2 cellular contexts compared by ENCODE assay signal in genomic region chr17:7548585-7549400, GRCh38.
TF ChIP-seq lines count a peak whose summit lies in the region.

TSS of gene TNFSF12 (plus strand) at chr17:7549058. CDS start at chr17:7549154, 96 bp downstream.

TF ChIP-seq in WTC11, 78 proteins besides CTCF, POLR2A, EP300 and RAD21 (continued from another document):
- TF ChIP-seq HMGXB4 (CRISPR knock-in tag; IDR thresholded peaks at IDR 0.05) (peak; percentile 44; the same call in 1 of the 2 replicates), ZNF396 (CRISPR knock-in tag; IDR thresholded peaks at IDR 0.05; ENCODE audit: borderline replicate concordance) (no peak), TP53 (CRISPR knock-in tag; IDR thresholded peaks at IDR 0.05) (0 out of 2 replicates have a peak, but pooled peaks have one; percentile 17), ZNF232 (CRISPR knock-in tag; IDR thresholded peaks at IDR 0.05) (no peak), NR3C1 (CRISPR knock-in tag; conservative IDR thresholded peaks at IDR 0.05; ENCODE audit: low read depth) (no peak), TEAD4 (CRISPR knock-in tag; IDR thresholded peaks at IDR 0.05) (0 out of 2 replicates have a peak, but pooled peaks have one; percentile 18), ELF4 (CRISPR knock-in tag; IDR thresholded peaks at IDR 0.05; ENCODE audit: low read depth) (no peak), MYBL2 (CRISPR knock-in tag; IDR thresholded peaks at IDR 0.05) (no peak)
- TF ChIP-seq, protein P1, sequence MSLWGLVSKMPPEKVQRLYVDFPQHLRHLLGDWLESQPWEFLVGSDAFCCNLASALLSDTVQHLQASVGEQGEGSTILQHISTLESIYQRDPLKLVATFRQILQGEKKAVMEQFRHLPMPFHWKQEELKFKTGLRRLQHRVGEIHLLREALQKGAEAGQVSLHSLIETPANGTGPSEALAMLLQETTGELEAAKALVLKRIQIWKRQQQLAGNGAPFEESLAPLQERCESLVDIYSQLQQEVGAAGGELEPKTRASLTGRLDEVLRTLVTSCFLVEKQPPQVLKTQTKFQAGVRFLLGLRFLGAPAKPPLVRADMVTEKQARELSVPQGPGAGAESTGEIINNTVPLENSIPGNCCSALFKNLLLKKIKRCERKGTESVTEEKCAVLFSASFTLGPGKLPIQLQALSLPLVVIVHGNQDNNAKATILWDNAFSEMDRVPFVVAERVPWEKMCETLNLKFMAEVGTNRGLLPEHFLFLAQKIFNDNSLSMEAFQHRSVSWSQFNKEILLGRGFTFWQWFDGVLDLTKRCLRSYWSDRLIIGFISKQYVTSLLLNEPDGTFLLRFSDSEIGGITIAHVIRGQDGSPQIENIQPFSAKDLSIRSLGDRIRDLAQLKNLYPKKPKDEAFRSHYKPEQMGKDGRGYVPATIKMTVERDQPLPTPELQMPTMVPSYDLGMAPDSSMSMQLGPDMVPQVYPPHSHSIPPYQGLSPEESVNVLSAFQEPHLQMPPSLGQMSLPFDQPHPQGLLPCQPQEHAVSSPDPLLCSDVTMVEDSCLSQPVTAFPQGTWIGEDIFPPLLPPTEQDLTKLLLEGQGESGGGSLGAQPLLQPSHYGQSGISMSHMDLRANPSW (CRISPR knock-in tag; conservative IDR thresholded peaks at IDR 0.05; ENCODE audit: low read depth): no peak
- TF ChIP-seq, protein P2, sequence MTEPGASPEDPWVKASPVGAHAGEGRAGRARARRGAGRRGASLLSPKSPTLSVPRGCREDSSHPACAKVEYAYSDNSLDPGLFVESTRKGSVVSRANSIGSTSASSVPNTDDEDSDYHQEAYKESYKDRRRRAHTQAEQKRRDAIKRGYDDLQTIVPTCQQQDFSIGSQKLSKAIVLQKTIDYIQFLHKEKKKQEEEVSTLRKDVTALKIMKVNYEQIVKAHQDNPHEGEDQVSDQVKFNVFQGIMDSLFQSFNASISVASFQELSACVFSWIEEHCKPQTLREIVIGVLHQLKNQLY (CRISPR knock-in tag; IDR thresholded peaks at IDR 0.05): no peak

TF ChIP-seq in HepG2, 621 proteins besides CTCF, POLR2A, EP300 and RAD21 (continued from another document and continues in another):
- TF ChIP-seq MAZ (IDR thresholded peaks at IDR 0.05; ENCODE audit: borderline replicate concordance, low read depth, low read length) (no peak), MAZ (CRISPR knock-in tag; IDR thresholded peaks at IDR 0.05; ENCODE audit: low read depth) (peak; percentile 70; the same call in 1 of the 2 replicates), ATM (IDR thresholded peaks at IDR 0.05; ENCODE audit: borderline replicate concordance) (no peak), KMT2A (CRISPR knock-in tag; IDR thresholded peaks at IDR 0.05) (no peak), SPEN (CRISPR knock-in tag; IDR thresholded peaks at IDR 0.05; ENCODE audit: low read depth) (peak; percentile 52), NFYB (CRISPR knock-in tag; IDR thresholded peaks at IDR 0.05) (no peak), HOXD1 (CRISPR knock-in tag; IDR thresholded peaks at IDR 0.05) (no peak), ZNF687 (CRISPR knock-in tag; IDR thresholded peaks at IDR 0.05) (peak; percentile 68), ZNF768 (CRISPR knock-in tag; IDR thresholded peaks at IDR 0.05) (peak; percentile 83; the same call in 1 of the 2 replicates), KLF16 (CRISPR knock-in tag; IDR thresholded peaks at IDR 0.05) (no peak), LCORL (IDR thresholded peaks at IDR 0.05) (no peak), LCORL (CRISPR knock-in tag; IDR thresholded peaks at IDR 0.05) (peak; percentile 43; the same call in 1 of the 2 replicates), SP5 (CRISPR knock-in tag; IDR thresholded peaks at IDR 0.05; ENCODE audit: borderline replicate concordance, low read depth) (peak; percentile 45; the same call in 1 of the 2 replicates), ERF (CRISPR knock-in tag; IDR thresholded peaks at IDR 0.05) (0 out of 2 replicates have a peak, but pooled peaks have one; percentile 45), HOXA3 (CRISPR knock-in tag; IDR thresholded peaks at IDR 0.05) (peak; percentile 10; the same call in 1 of the 2 replicates), SAFB2 (CRISPR knock-in tag; IDR thresholded peaks at IDR 0.05; ENCODE audit: borderline replicate concordance, low read depth) (no peak), PHF8 (CRISPR knock-in tag; IDR thresholded peaks at IDR 0.05) (peak; percentile 50; the same call in 1 of the 2 replicates), SYNCRIP (IDR thresholded peaks at IDR 0.05; ENCODE audit: insufficient read depth, low read depth, low read length) (no peak), ZSCAN29 (CRISPR knock-in tag; conservative IDR thresholded peaks at IDR 0.05) (no peak), HNRNPLL (IDR thresholded peaks at IDR 0.05; ENCODE audit: low read depth, low read length, poor library complexity, severe bottlenecking) (peak; percentile 93), ZNF343 (CRISPR knock-in tag; IDR thresholded peaks at IDR 0.05) (0 out of 2 replicates have a peak, but pooled peaks have one; percentile 23), TAF1 (CRISPR knock-in tag; IDR thresholded peaks at IDR 0.05) (peak; percentile 44; the same call in 1 of the 2 replicates), ZBTB25 (CRISPR knock-in tag; IDR thresholded peaks at IDR 0.05) (peak; percentile 23; the same call in 1 of the 2 replicates), TBX2 (CRISPR knock-in tag; IDR thresholded peaks at IDR 0.05; ENCODE audit: borderline replicate concordance) (peak; percentile 35; the same call in 1 of the 2 replicates), MXD4 (CRISPR knock-in tag; IDR thresholded peaks at IDR 0.05) (0 out of 2 replicates have a peak, but pooled peaks have one; percentile 28), ZFY (CRISPR knock-in tag; IDR thresholded peaks at IDR 0.05) (peak; percentile 10), CHD4 (IDR thresholded peaks at IDR 0.05; ENCODE audit: borderline replicate concordance, low read length) (no peak), SOX6 (IDR thresholded peaks at IDR 0.05) (no peak), SOX6 (CRISPR knock-in tag; IDR thresholded peaks at IDR 0.05) (no peak; the same call in 1 of the 2 replicates), ZGPAT (CRISPR knock-in tag; IDR thresholded peaks at IDR 0.05) (0 out of 2 replicates have a peak, but pooled peaks have one; percentile 31), ZBTB7B (CRISPR knock-in tag; IDR thresholded peaks at IDR 0.05) (peak; percentile 70; the same call in 1 of the 2 replicates)
- TF ChIP-seq, protein P3, sequence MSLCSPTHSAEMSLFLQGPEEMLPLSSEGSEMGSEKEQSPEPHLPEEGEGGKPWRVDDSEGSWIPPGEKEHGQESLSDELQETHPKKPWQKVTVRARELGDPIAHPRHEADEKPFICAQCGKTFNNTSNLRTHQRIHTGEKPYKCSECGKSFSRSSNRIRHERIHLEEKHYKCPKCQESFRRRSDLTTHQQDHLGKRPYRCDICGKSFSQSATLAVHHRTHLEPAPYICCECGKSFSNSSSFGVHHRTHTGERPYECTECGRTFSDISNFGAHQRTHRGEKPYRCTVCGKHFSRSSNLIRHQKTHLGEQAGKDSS (CRISPR knock-in tag; IDR thresholded peaks at IDR 0.05; ENCODE audit: borderline replicate concordance, low read depth): no peak
- TF ChIP-seq, protein P4, sequence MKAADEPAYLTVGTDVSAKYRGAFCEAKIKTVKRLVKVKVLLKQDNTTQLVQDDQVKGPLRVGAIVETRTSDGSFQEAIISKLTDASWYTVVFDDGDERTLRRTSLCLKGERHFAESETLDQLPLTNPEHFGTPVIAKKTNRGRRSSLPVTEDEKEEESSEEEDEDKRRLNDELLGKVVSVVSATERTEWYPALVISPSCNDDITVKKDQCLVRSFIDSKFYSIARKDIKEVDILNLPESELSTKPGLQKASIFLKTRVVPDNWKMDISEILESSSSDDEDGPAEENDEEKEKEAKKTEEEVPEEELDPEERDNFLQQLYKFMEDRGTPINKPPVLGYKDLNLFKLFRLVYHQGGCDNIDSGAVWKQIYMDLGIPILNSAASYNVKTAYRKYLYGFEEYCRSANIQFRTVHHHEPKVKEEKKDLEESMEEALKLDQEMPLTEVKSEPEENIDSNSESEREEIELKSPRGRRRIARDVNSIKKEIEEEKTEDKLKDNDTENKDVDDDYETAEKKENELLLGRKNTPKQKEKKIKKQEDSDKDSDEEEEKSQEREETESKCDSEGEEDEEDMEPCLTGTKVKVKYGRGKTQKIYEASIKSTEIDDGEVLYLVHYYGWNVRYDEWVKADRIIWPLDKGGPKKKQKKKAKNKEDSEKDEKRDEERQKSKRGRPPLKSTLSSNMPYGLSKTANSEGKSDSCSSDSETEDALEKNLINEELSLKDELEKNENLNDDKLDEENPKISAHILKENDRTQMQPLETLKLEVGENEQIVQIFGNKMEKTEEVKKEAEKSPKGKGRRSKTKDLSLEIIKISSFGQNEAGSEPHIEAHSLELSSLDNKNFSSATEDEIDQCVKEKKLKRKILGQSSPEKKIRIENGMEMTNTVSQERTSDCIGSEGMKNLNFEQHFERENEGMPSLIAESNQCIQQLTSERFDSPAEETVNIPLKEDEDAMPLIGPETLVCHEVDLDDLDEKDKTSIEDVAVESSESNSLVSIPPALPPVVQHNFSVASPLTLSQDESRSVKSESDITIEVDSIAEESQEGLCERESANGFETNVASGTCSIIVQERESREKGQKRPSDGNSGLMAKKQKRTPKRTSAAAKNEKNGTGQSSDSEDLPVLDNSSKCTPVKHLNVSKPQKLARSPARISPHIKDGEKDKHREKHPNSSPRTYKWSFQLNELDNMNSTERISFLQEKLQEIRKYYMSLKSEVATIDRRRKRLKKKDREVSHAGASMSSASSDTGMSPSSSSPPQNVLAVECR (CRISPR knock-in tag; IDR thresholded peaks at IDR 0.05; ENCODE audit: borderline replicate concordance): 0 out of 2 replicates have a peak, but pooled peaks have one; percentile 10
- TF ChIP-seq, protein P5, sequence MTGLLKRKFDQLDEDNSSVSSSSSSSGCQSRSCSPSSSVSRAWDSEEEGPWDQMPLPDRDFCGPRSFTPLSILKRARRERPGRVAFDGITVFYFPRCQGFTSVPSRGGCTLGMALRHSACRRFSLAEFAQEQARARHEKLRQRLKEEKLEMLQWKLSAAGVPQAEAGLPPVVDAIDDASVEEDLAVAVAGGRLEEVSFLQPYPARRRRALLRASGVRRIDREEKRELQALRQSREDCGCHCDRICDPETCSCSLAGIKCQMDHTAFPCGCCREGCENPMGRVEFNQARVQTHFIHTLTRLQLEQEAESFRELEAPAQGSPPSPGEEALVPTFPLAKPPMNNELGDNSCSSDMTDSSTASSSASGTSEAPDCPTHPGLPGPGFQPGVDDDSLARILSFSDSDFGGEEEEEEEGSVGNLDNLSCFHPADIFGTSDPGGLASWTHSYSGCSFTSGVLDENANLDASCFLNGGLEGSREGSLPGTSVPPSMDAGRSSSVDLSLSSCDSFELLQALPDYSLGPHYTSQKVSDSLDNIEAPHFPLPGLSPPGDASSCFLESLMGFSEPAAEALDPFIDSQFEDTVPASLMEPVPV (CRISPR knock-in tag; IDR thresholded peaks at IDR 0.05): 0 out of 2 replicates have a peak, but pooled peaks have one; percentile 30
- TF ChIP-seq, protein P6, sequence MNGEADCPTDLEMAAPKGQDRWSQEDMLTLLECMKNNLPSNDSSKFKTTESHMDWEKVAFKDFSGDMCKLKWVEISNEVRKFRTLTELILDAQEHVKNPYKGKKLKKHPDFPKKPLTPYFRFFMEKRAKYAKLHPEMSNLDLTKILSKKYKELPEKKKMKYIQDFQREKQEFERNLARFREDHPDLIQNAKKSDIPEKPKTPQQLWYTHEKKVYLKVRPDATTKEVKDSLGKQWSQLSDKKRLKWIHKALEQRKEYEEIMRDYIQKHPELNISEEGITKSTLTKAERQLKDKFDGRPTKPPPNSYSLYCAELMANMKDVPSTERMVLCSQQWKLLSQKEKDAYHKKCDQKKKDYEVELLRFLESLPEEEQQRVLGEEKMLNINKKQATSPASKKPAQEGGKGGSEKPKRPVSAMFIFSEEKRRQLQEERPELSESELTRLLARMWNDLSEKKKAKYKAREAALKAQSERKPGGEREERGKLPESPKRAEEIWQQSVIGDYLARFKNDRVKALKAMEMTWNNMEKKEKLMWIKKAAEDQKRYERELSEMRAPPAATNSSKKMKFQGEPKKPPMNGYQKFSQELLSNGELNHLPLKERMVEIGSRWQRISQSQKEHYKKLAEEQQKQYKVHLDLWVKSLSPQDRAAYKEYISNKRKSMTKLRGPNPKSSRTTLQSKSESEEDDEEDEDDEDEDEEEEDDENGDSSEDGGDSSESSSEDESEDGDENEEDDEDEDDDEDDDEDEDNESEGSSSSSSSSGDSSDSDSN (CRISPR knock-in tag; IDR thresholded peaks at IDR 0.05): peak; percentile 89
